Comparison of ENCODE assay signal across 24 cellular contexts in genomic region chr3:47013231-47013630, GRCh38. TPM values are rescaled to one million over a fixed set of nuclear protein-coding genes. Genes with fewer than 3 reads are reported as not detected.
DNase-seq lines count a peak whose midpoint lies in the region; ATAC-seq and TF ChIP-seq lines count a peak whose summit lies in the region.
"Had no signal": no experiment of that assay in that cellular context is flagged by ENCODE, and none has a peak within 500 bp of the region (broad histone marks: within the 10 kb centered on the region; RNA-seq: fewer than 3 reads in every experiment).

No MANE protein-coding gene starts in this region.

- H4K20me1 ChIP-seq in neural progenitor cell (ENCODE audit: low read depth), result no peaks in the 10 kb centered on the region

- peaks cover 44% of the 10 kb centered on the region for H3K36me3 Mint-ChIP-seq in activated naive CD4-positive, alpha-beta T cell treated with anti-CD3 and anti-CD28 coated beads, Interleukin-2, amount 10 ng/mL, durations not matched to agents 7 days and 5 days
- H3K36me3 Mint-ChIP-seq in activated T-helper 2 cell treated with anti-CD3 and anti-CD28 coated beads, Interferon-gamma antibody, Interleukin-2, Interleukin-4, amounts not matched to agents 10 μg/mL and 5 μg/mL and 100 μg/mL, durations not matched to agents 14 hours and 24 hours and 36 hours (ENCODE audit: low read depth), result peaks cover 37% of the 10 kb centered on the region
- H3K36me3 Mint-ChIP-seq in nephron (ENCODE audit: low read depth) (peaks cover 31% of the 10 kb centered on the region), type B pancreatic cell (peaks cover 17% of the 10 kb centered on the region), neural progenitor cell (peaks cover 6% of the 10 kb centered on the region)

- no peaks in the 10 kb centered on the region for H3K27me3 ChIP-seq in neural progenitor cell
- H3K27me3 ChIP-seq: brain microvascular endothelial cell, dorsolateral prefrontal cortex, tibial artery had no signal

- no peak for TF ChIP-seq CTCF in nephron (IDR thresholded peaks at IDR 0.05; ENCODE audit: unreplicated experiment in 3 of 3)
- TF ChIP-seq CTCF in type B pancreatic cell (conservative IDR thresholded peaks at IDR 0.05), result no peak
- TF ChIP-seq CTCF in neural progenitor cell (IDR thresholded peaks at IDR 0.05), result no peak

- H3K4me1 Mint-ChIP-seq in activated naive CD4-positive, alpha-beta T cell treated with anti-CD3 and anti-CD28 coated beads, Interleukin-2, amount 10 ng/mL, durations not matched to agents 7 days and 5 days, result peaks cover 41% of the 10 kb centered on the region
- peaks cover 20% of the 10 kb centered on the region for H3K4me1 Mint-ChIP-seq in activated T-helper 2 cell treated with anti-CD3 and anti-CD28 coated beads, Interferon-gamma antibody, Interleukin-2, Interleukin-4, amounts not matched to agents 10 μg/mL and 5 μg/mL and 100 μg/mL, durations not matched to agents 14 hours and 24 hours and 36 hours (ENCODE audit: low read depth)
- peaks cover 5% of the 10 kb centered on the region for H3K4me1 Mint-ChIP-seq in nephron
- peaks cover 4% of the 10 kb centered on the region for H3K4me1 Mint-ChIP-seq in type B pancreatic cell (ENCODE audit: unreplicated experiment)
- peaks cover 4% of the 10 kb centered on the region for H3K4me1 Mint-ChIP-seq in neural progenitor cell

- no peak overlapping the region for H2AFZ ChIP-seq in neural progenitor cell (replicated peaks)

- no peak overlapping the region for H3K4me3 Mint-ChIP-seq in activated naive CD4-positive, alpha-beta T cell treated with anti-CD3 and anti-CD28 coated beads, Interleukin-2, amount 10 ng/mL, durations not matched to agents 7 days and 5 days
- no peak overlapping the region for H3K4me3 Mint-ChIP-seq in activated T-helper 2 cell treated with anti-CD3 and anti-CD28 coated beads, Interferon-gamma antibody, Interleukin-2, Interleukin-4, amounts not matched to agents 10 μg/mL and 5 μg/mL and 100 μg/mL, durations not matched to agents 14 hours and 24 hours and 36 hours (ENCODE audit: low read depth)
- H3K4me3 Mint-ChIP-seq in nephron (peak overlapping the region in 1 of 3 experiments; percentile 32), type B pancreatic cell (no peak overlapping the region), neural progenitor cell (no peak overlapping the region)
- H3K4me3 Mint-ChIP-seq: B cell; stimulated activated naive CD8-positive, alpha-beta T cell treated with anti-CD3 and anti-CD28 coated beads, Interleukin-15, amount 100 ng/mL, for 72 hours had no signal

- no peaks in the 10 kb centered on the region for H3K27me3 Mint-ChIP-seq in activated naive CD4-positive, alpha-beta T cell treated with anti-CD3 and anti-CD28 coated beads, Interleukin-2, amount 10 ng/mL, durations not matched to agents 7 days and 5 days
- H3K27me3 Mint-ChIP-seq in activated T-helper 2 cell treated with anti-CD3 and anti-CD28 coated beads, Interferon-gamma antibody, Interleukin-2, Interleukin-4, amounts not matched to agents 10 μg/mL and 5 μg/mL and 100 μg/mL, durations not matched to agents 14 hours and 24 hours and 36 hours (ENCODE audit: low read depth), result no peaks in the 10 kb centered on the region
- H3K27me3 Mint-ChIP-seq in nephron (ENCODE audit: low read depth), result no peaks in the 10 kb centered on the region
- no peaks in the 10 kb centered on the region for H3K27me3 Mint-ChIP-seq in type B pancreatic cell
- no peaks in the 10 kb centered on the region for H3K27me3 Mint-ChIP-seq in neural progenitor cell (ENCODE audit: insufficient read depth, low read depth)
- H3K27me3 Mint-ChIP-seq: B cell; stimulated activated naive CD8-positive, alpha-beta T cell treated with anti-CD3 and anti-CD28 coated beads, Interleukin-15, amount 100 ng/mL, for 72 hours had no signal

- no peak for DNase-seq in activated naive CD4-positive, alpha-beta T cell treated with anti-CD3 and anti-CD28 coated beads, Interleukin-2, amount 10 ng/mL, durations not matched to agents 7 days and 5 days
- no peak for DNase-seq in activated naive CD4-positive, alpha-beta T cell treated with anti-CD3 and anti-CD28 coated beads, Interleukin-2, amount 50 U/mL, for 16 hours
- DNase-seq in activated T-helper 2 cell treated with anti-CD3 and anti-CD28 coated beads, Interferon-gamma antibody, Interleukin-2, Interleukin-4, amounts not matched to agents 10 μg/mL and 5 μg/mL and 100 μg/mL, durations not matched to agents 14 hours and 24 hours and 36 hours (ENCODE audit: low spot score), result no peak
- no peak for DNase-seq in type B pancreatic cell (ENCODE audit: extremely low spot score, unreplicated experiment)
- DNase-seq in caudate nucleus (lab: John Stamatoyannopoulos, UW), result no peak
- DNase-seq in neural progenitor cell (ENCODE audit: low spot score), result no peak
- DNase-seq: ACHN; activated CD4-positive, alpha-beta T cell treated with anti-CD3 and anti-CD28 coated beads for 1 hour; amygdala; brain microvascular endothelial cell; H7; Karpas-422; mammary epithelial cell; mucosa of descending colon; NCI-H526; PC-3 had no signal

- ATAC-seq in HG03095 (IDR thresholded peaks at IDR 0.05; ENCODE audit: unreplicated experiment), result no peak
- ATAC-seq: mucosa of descending colon; PC-3; stimulated activated naive CD8-positive, alpha-beta T cell treated with anti-CD3 and anti-CD28 coated beads, Interleukin-15, amount 100 ng/mL, for 72 hours had no signal

- no peak overlapping the region for H3K27ac ChIP-seq in caudate nucleus (ENCODE audit: low read depth, low read length)
- H3K27ac ChIP-seq in neural progenitor cell, result no peak overlapping the region
- H3K27ac ChIP-seq: brain microvascular endothelial cell, SK-N-MC, tibial artery had no signal

- H3K9ac ChIP-seq in neural progenitor cell, result no peak overlapping the region

- CTCF ChIA-PET in activated naive CD4-positive, alpha-beta T cell treated with anti-CD3 and anti-CD28 coated beads, Interleukin-2, amount 10 ng/mL, durations not matched to agents 7 days and 5 days (lab: Charles Lee), result no interaction called here

- intact Hi-C loops in activated T-helper 2 cell treated with anti-CD3 and anti-CD28 coated beads, Interferon-gamma antibody, Interleukin-2, Interleukin-4, amounts not matched to agents 10 μg/mL and 5 μg/mL and 100 μg/mL, durations not matched to agents 14 hours and 24 hours and 36 hours (cut with micrococcal nuclease), result loop anchor here (10.0 kb wide), 2 partner anchors 152 to 372 kb away; partner anchors contain the start of genes PTPN23 and SETD2

- H3K36me3 ChIP-seq in neural progenitor cell, result no peaks in the 10 kb centered on the region

- H3K9me3 Mint-ChIP-seq in activated naive CD4-positive, alpha-beta T cell treated with anti-CD3 and anti-CD28 coated beads, Interleukin-2, amount 10 ng/mL, durations not matched to agents 7 days and 5 days, result no peaks in the 10 kb centered on the region
- H3K9me3 Mint-ChIP-seq in activated T-helper 2 cell treated with anti-CD3 and anti-CD28 coated beads, Interferon-gamma antibody, Interleukin-2, Interleukin-4, amounts not matched to agents 10 μg/mL and 5 μg/mL and 100 μg/mL, durations not matched to agents 14 hours and 24 hours and 36 hours, result no peaks in the 10 kb centered on the region
- H3K9me3 Mint-ChIP-seq in nephron, result no peaks in the 10 kb centered on the region
- H3K9me3 Mint-ChIP-seq in type B pancreatic cell, result no peaks in the 10 kb centered on the region
- no peaks in the 10 kb centered on the region for H3K9me3 Mint-ChIP-seq in neural progenitor cell
- H3K9me3 Mint-ChIP-seq: stimulated activated naive CD8-positive, alpha-beta T cell treated with anti-CD3 and anti-CD28 coated beads, Interleukin-15, amount 100 ng/mL, for 72 hours had no signal

- H3K4me1 ChIP-seq in neural progenitor cell, result peaks cover 3% of the 10 kb centered on the region

- H3F3A ChIP-seq in neural progenitor cell (ENCODE audit: low read depth), result peaks cover 11% of the 10 kb centered on the region

- H3K9me3 ChIP-seq in neural progenitor cell (ENCODE audit: low read depth), result no peaks in the 10 kb centered on the region
- H3K9me3 ChIP-seq: mucosa of descending colon, tibial artery had no signal

- H3K27ac Mint-ChIP-seq in activated naive CD4-positive, alpha-beta T cell treated with anti-CD3 and anti-CD28 coated beads, Interleukin-2, amount 10 ng/mL, durations not matched to agents 7 days and 5 days, result peak overlapping the region; percentile 11
- peak overlapping the region; percentile 18 for H3K27ac Mint-ChIP-seq in activated T-helper 2 cell treated with anti-CD3 and anti-CD28 coated beads, Interferon-gamma antibody, Interleukin-2, Interleukin-4, amounts not matched to agents 10 μg/mL and 5 μg/mL and 100 μg/mL, durations not matched to agents 14 hours and 24 hours and 36 hours
- H3K27ac Mint-ChIP-seq in nephron (peak overlapping the region in 2 of 3 experiments; percentile 41 to 46), type B pancreatic cell (peak overlapping the region; percentile 44), neural progenitor cell (no peak overlapping the region)

- H3K79me2 ChIP-seq in neural progenitor cell (ENCODE audit: low read depth), result no peaks in the 10 kb centered on the region

- H3K4me3 ChIP-seq in neural progenitor cell, result no peak overlapping the region
- H3K4me3 ChIP-seq: dorsolateral prefrontal cortex, mucosa of descending colon, SK-N-MC, skin epidermis, tibial artery had no signal

- H3K4me2 ChIP-seq in neural progenitor cell, result no peak overlapping the region

RNA-seq across cellular contexts. Expression of gene NBEAL2, which starts 33.8 kb away (rescaled TPM):
- 120 and 129 TPM in 2 replicates for total RNA-seq in activated T-helper 2 cell treated with anti-CD3 and anti-CD28 coated beads, Interferon-gamma antibody, Interleukin-2, Interleukin-4, amounts not matched to agents 10 μg/mL and 5 μg/mL and 100 μg/mL, durations not matched to agents 14 hours and 24 hours and 36 hours
- total RNA-seq in type B pancreatic cell (ENCODE audit: low replicate concordance) (115 and 241 TPM in 2 replicates), neural progenitor cell (ENCODE audit: low replicate concordance) (6.3 and 19.1 TPM in 2 replicates)

RNA-seq across cellular contexts. Expression of gene CCDC12, which starts 36.7 kb away (rescaled TPM):
- total RNA-seq in activated T-helper 2 cell treated with anti-CD3 and anti-CD28 coated beads, Interferon-gamma antibody, Interleukin-2, Interleukin-4, amounts not matched to agents 10 μg/mL and 5 μg/mL and 100 μg/mL, durations not matched to agents 14 hours and 24 hours and 36 hours, result 65.3 and 69.2 TPM in 2 replicates
- total RNA-seq in type B pancreatic cell (ENCODE audit: low replicate concordance), result 46.7 and 49.7 TPM in 2 replicates
- total RNA-seq in neural progenitor cell (ENCODE audit: low replicate concordance), result 17.9 and 44.0 TPM in 2 replicates
